In the genomic region with DNA sequence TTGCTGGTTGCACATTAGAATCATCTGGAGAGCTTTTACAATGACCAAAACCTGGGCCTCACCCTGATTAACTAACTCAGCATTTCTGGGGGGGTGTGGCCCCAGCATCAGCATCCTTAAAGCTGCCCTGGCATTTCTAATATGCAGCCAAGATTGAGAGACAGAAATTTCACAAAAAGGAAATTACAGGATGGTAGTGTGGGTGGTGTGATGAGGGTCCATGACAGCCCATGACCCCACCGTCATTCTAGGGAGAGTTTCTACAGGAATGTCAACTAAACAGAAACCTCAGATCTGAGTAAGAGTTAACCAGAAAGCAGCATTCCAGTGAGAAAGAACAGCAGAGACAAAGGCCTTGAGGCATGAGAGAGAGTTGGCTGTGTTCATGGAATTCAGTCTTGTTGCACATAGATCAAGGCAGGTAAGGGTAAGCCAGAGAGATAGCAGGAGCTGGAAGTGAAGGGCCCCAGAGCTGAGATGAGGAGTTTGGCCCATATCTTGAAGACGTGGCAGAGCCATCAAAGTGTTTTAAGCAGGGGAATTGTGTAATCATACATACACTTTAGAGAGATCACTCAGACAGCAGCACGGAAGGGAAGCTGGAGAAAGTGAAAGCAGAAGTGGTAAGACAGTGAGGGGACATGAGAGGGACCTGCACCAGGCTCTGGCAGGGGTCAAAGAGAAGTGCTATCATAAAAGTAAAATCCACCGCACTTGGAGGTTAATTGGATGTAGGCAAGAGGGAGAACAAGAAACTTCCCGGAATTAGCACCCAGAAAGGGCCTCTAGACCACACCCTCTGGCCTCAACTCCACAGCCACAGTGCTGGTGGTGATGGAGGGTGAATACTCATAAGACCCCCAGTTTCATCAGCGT, we compare ENCODE assay signal across 8 cellular contexts. TPM values are rescaled to one million over a fixed set of nuclear protein-coding genes. Genes with fewer than 3 reads are reported as not detected.
DNase-seq lines count a peak whose midpoint lies in the region; ATAC-seq and TF ChIP-seq lines count a peak whose summit lies in the region.

No MANE protein-coding gene starts in this region.

- H3K79me2 ChIP-seq in DND-41 (ENCODE audit: insufficient read depth, low read length), result no peaks in the 10 kb centered on the region

- H3K27me3 ChIP-seq in DND-41 (ENCODE audit: insufficient read depth, low read length, poor library complexity), result peaks cover 3% of the 10 kb centered on the region
- H3K27me3 ChIP-seq in neutrophil, result peaks cover 14% of the 10 kb centered on the region

- peak overlapping the region; percentile 50 for H3K9ac ChIP-seq in DND-41 (ENCODE audit: low read depth, low read length)

- peak; percentile 99 for ATAC-seq in DND-41 (ENCODE audit: insufficient read depth, low read depth)
- peak; percentile 98 for ATAC-seq in GM19467 (IDR thresholded peaks at IDR 0.05; ENCODE audit: unreplicated experiment)
- ATAC-seq in HG03520 (IDR thresholded peaks at IDR 0.05; ENCODE audit: unreplicated experiment), result peak; percentile 99

- H3K4me1 ChIP-seq in DND-41 (ENCODE audit: insufficient read depth, low read length) (peaks cover 21% of the 10 kb centered on the region), neutrophil (ENCODE audit: control insufficient read depth in 1 of 2, insufficient read depth in 1 of 2, low read depth in 1 of 2, low read length in 1 of 2) (peaks cover 12 to 15% of the 10 kb centered on the region in 2 experiments)

- TF ChIP-seq CTCF in DND-41 (IDR thresholded peaks at IDR 0.05; ENCODE audit: borderline replicate concordance, extremely low read depth, low read length, poor library complexity, severe bottlenecking) (no peak), epithelial cell of proximal tubule (conservative IDR thresholded peaks at IDR 0.05; ENCODE audit: low read depth, low read length) (no peak), neutrophil (IDR thresholded peaks at IDR 0.05) (no peak)

- H2AFZ ChIP-seq in DND-41 (ENCODE audit: low read depth, low read length), result peak overlapping the region; percentile 80

- POLR2A ChIA-PET in HEK293T (lab: Yijun Ruan, JAX), result no interaction called here

- no peaks in the 10 kb centered on the region for H3K36me3 ChIP-seq in DND-41 (ENCODE audit: insufficient read depth, low read length)
- no peaks in the 10 kb centered on the region for H3K36me3 ChIP-seq in neutrophil

- peak overlapping the region; percentile 64 for H3K4me2 ChIP-seq in DND-41 (ENCODE audit: insufficient read depth, low read length)

- H3K9me3 ChIP-seq in DND-41 (ENCODE audit: insufficient read depth, low read length, severe bottlenecking), result no peaks in the 10 kb centered on the region
- H3K9me3 ChIP-seq in neutrophil, result no peaks in the 10 kb centered on the region

- H3K27ac ChIP-seq in DND-41 (ENCODE audit: low read length) (peak overlapping the region; percentile 80), neutrophil (peak overlapping the region; percentile 77)

- CTCF ChIA-PET in HEK293T (lab: Yijun Ruan, JAX), result interaction anchor here (0.7 kb wide), 1 partner anchor 410 kb away, joined by 8 read pairs; no protein-coding TSS in a partner anchor

- DNase-seq in DND-41 (peak; percentile 79), UCSD-AML1 (lab: John Stamatoyannopoulos, UW; ENCODE audit: unreplicated experiment) (peak; percentile 50), epithelial cell of proximal tubule (ENCODE audit: low read depth) (no peak), HK-2 (ENCODE audit: unreplicated experiment) (no peak), HEK293T (ENCODE audit: extremely low spot score) (no peak)

- H4K20me1 ChIP-seq in DND-41 (ENCODE audit: insufficient read depth, low read length), result no peaks in the 10 kb centered on the region

- H3K4me3 ChIP-seq in DND-41 (ENCODE audit: low read depth in 1 of 2, low read length in 2 of 2), result peak overlapping the region; percentile 0 to 54; a peak in 3 of 4 replicates
- H3K4me3 ChIP-seq in epithelial cell of proximal tubule (ENCODE audit: low read depth, low read length), result peak overlapping the region; percentile 15
- H3K4me3 ChIP-seq in neutrophil (ENCODE audit: low read depth in 1 of 2, low read length in 1 of 2), result peak overlapping the region; percentile 25 to 34

TF ChIP-seq in HEK293T, 16 proteins besides CTCF, POLR2A, EP300 and RAD21:
- no peak for TF ChIP-seq FOXA1 (IDR thresholded peaks at IDR 0.05)
- TF ChIP-seq HDGF (IDR thresholded peaks at IDR 0.05; ENCODE audit: borderline replicate concordance), result no peak

RNA-seq across cellular contexts. Expression of a gene that starts 7.8 kb away (rescaled TPM):
- total RNA-seq in epithelial cell of proximal tubule, result 0.58 and 1.5 TPM in 2 replicates

RNA-seq across cellular contexts. Expression of a gene that starts 16.8 kb away (rescaled TPM):
- total RNA-seq in epithelial cell of proximal tubule, result 9,817 and 15,030 TPM in 2 replicates

Comparison
In these comparisons a context has a peak if more than half of its experiments do, and no peak if none do; other contexts are left out.
1. DNase-seq: peak in DND-41 (single experiment) and UCSD-AML1 (single experiment); none in epithelial cell of proximal tubule (single experiment), HK-2 (single experiment) and HEK293T (single experiment).
2. Peak in every context shown above with its lines, with median percentiles within 50 percentile points of each other: ATAC-seq and H3K4me3 ChIP-seq.